28 cellular contexts compared by ENCODE assay signal in the genomic region with DNA sequence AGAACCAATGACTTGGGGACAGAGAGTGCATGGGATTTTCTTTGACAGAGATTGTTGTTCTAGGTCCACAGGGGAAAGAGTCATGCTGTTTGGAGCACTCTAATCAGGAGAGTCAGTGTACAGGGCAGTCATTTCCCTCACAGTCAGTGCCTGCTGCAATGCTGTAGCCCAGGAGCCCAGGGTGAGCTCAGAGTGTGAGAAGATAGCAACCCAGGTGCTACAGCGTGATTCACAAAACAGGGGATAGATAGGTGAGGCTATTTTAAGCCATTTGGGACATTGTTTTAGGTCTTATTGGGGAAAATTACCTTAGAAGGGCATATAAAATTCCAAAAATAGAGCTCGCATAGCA.
"Had no signal": no experiment of that assay in that cellular context is flagged by ENCODE, and none has a peak within 500 bp of the region (broad histone marks: within the 10 kb centered on the region; RNA-seq: fewer than 3 reads in every experiment).

No MANE protein-coding gene starts in this region.

- H3K9me3 ChIP-seq: right lobe of liver, upper lobe of right lung had no signal

- DNase-seq: activated CD4-positive, alpha-beta memory T cell treated with anti-CD3 and anti-CD28 coated beads, Interleukin-2, amount 10 ng/mL, durations not matched to agents 7 days and 5 days; activated CD4-positive, alpha-beta T cell treated with anti-CD3 and anti-CD28 coated beads for 1 hour; activated CD4-positive, alpha-beta T cell treated with anti-CD3 and anti-CD28 coated beads, Interleukin-2, amount 10 ng/mL, durations not matched to agents 7 days and 5 days; activated gamma-delta T cell treated with Interleukin-2 at 50 U/mL for 16 hours; activated naive CD4-positive, alpha-beta T cell treated with anti-CD3 and anti-CD28 coated beads, Interleukin-2, amount 50 U/mL, for 16 hours; activated T-cell treated with anti-CD3 and anti-CD28 coated beads, Interleukin-2, amount 50 U/mL, for 4 hours; amniotic stem cell; central memory CD4-positive, alpha-beta T cell; endodermal cell; hippocampal formation; left cardiac atrium; left ventricle myocardium superior; naive B cell; nephron progenitor cell; right lobe of liver; stimulated activated CD4-positive, alpha-beta T cell treated with anti-CD3 and anti-CD28 coated beads, Interleukin-12 subunit alpha, Interleukin-12 subunit beta, amount 100 ng/mL, for 4 hours; stimulated activated CD4-positive, alpha-beta T cell treated with anti-CD3 and anti-CD28 coated beads, Interleukin-4, amount 100 ng/mL, for 1 hour; stimulated activated naive CD8-positive, alpha-beta T cell treated with anti-CD3 and anti-CD28 coated beads, Interleukin-15, amount 100 ng/mL, for 72 hours; substantia nigra; tibial artery; upper lobe of right lung; WERI-Rb-1 had no signal

- H3K4me1 ChIP-seq: gastroesophageal sphincter, right lobe of liver, tibial artery, upper lobe of right lung had no signal

- H3K36me3 ChIP-seq: gastroesophageal sphincter, neutrophil, right lobe of liver, tibial artery, upper lobe of right lung, WERI-Rb-1 had no signal

- FAIRE-seq: astrocyte, keratinocyte, TTC549 had no signal

- H3K27ac ChIP-seq: gastroesophageal sphincter, neutrophil, right lobe of liver, tibial artery, upper lobe of right lung, WERI-Rb-1 had no signal

- ATAC-seq: activated T-cell treated with anti-CD3 and anti-CD28 coated beads, Interleukin-2, amount 50 U/mL, for 4 hours; activated T-helper 17 cell treated with anti-CD3 and anti-CD28 coated beads, Interleukin-2, amount 50 U/mL, for 72 hours; gastroesophageal sphincter; left cardiac atrium; left ventricle myocardium superior; right lobe of liver; stimulated activated naive CD8-positive, alpha-beta T cell treated with anti-CD3 and anti-CD28 coated beads, Interleukin-15, amount 100 ng/mL, for 72 hours had no signal

- H3K4me3 ChIP-seq: gastroesophageal sphincter, right lobe of liver, tibial artery, upper lobe of right lung had no signal

- H3K27me3 ChIP-seq: gastroesophageal sphincter, neutrophil, right lobe of liver, tibial artery, upper lobe of right lung had no signal
